1 cellular context compared by ENCODE assay signal in genomic region chr2:164711246-164712138, GRCh38.
TF ChIP-seq lines count a peak whose summit lies in the region.

No MANE protein-coding gene starts in this region.

TF ChIP-seq in HepG2, 621 proteins besides CTCF, POLR2A, EP300 and RAD21 (continued from another document and continues in another):
- TF ChIP-seq, protein P1, sequence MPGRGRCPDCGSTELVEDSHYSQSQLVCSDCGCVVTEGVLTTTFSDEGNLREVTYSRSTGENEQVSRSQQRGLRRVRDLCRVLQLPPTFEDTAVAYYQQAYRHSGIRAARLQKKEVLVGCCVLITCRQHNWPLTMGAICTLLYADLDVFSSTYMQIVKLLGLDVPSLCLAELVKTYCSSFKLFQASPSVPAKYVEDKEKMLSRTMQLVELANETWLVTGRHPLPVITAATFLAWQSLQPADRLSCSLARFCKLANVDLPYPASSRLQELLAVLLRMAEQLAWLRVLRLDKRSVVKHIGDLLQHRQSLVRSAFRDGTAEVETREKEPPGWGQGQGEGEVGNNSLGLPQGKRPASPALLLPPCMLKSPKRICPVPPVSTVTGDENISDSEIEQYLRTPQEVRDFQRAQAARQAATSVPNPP (CRISPR knock-in tag; IDR thresholded peaks at IDR 0.05) = no peak
- TF ChIP-seq, protein P2, sequence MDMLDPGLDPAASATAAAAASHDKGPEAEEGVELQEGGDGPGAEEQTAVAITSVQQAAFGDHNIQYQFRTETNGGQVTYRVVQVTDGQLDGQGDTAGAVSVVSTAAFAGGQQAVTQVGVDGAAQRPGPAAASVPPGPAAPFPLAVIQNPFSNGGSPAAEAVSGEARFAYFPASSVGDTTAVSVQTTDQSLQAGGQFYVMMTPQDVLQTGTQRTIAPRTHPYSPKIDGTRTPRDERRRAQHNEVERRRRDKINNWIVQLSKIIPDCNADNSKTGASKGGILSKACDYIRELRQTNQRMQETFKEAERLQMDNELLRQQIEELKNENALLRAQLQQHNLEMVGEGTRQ (IDR thresholded peaks at IDR 0.05; ENCODE audit: low read depth, low read length) = no peak
- TF ChIP-seq, protein P2 (CRISPR knock-in tag; IDR thresholded peaks at IDR 0.05; ENCODE audit: borderline replicate concordance) = no peak
- TF ChIP-seq ZNF20 (CRISPR knock-in tag; IDR thresholded peaks at IDR 0.05) = no peak
- no peak for TF ChIP-seq ZNF7 (CRISPR knock-in tag; IDR thresholded peaks at IDR 0.05)
- TF ChIP-seq GATAD1 (CRISPR knock-in tag; IDR thresholded peaks at IDR 0.05) = no peak
- TF ChIP-seq, protein P3, sequence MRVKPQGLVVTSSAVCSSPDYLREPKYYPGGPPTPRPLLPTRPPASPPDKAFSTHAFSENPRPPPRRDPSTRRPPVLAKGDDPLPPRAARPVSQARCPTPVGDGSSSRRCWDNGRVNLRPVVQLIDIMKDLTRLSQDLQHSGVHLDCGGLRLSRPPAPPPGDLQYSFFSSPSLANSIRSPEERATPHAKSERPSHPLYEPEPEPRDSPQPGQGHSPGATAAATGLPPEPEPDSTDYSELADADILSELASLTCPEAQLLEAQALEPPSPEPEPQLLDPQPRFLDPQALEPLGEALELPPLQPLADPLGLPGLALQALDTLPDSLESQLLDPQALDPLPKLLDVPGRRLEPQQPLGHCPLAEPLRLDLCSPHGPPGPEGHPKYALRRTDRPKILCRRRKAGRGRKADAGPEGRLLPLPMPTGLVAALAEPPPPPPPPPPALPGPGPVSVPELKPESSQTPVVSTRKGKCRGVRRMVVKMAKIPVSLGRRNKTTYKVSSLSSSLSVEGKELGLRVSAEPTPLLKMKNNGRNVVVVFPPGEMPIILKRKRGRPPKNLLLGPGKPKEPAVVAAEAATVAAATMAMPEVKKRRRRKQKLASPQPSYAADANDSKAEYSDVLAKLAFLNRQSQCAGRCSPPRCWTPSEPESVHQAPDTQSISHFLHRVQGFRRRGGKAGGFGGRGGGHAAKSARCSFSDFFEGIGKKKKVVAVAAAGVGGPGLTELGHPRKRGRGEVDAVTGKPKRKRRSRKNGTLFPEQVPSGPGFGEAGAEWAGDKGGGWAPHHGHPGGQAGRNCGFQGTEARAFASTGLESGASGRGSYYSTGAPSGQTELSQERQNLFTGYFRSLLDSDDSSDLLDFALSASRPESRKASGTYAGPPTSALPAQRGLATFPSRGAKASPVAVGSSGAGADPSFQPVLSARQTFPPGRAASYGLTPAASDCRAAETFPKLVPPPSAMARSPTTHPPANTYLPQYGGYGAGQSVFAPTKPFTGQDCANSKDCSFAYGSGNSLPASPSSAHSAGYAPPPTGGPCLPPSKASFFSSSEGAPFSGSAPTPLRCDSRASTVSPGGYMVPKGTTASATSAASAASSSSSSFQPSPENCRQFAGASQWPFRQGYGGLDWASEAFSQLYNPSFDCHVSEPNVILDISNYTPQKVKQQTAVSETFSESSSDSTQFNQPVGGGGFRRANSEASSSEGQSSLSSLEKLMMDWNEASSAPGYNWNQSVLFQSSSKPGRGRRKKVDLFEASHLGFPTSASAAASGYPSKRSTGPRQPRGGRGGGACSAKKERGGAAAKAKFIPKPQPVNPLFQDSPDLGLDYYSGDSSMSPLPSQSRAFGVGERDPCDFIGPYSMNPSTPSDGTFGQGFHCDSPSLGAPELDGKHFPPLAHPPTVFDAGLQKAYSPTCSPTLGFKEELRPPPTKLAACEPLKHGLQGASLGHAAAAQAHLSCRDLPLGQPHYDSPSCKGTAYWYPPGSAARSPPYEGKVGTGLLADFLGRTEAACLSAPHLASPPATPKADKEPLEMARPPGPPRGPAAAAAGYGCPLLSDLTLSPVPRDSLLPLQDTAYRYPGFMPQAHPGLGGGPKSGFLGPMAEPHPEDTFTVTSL (CRISPR knock-in tag; IDR thresholded peaks at IDR 0.05; ENCODE audit: borderline replicate concordance) = peak; percentile 53; the same call in 1 of the 2 replicates
- TF ChIP-seq CENPT (CRISPR knock-in tag; IDR thresholded peaks at IDR 0.05; ENCODE audit: low read depth) = no peak
- TF ChIP-seq HNRNPUL1 (IDR thresholded peaks at IDR 0.05; ENCODE audit: low read depth, low read length) = peak; percentile 98
- no peak for TF ChIP-seq AGO1 (IDR thresholded peaks at IDR 0.05; ENCODE audit: low read depth, low read length, poor library complexity, severe bottlenecking)
- TF ChIP-seq, protein P4, sequence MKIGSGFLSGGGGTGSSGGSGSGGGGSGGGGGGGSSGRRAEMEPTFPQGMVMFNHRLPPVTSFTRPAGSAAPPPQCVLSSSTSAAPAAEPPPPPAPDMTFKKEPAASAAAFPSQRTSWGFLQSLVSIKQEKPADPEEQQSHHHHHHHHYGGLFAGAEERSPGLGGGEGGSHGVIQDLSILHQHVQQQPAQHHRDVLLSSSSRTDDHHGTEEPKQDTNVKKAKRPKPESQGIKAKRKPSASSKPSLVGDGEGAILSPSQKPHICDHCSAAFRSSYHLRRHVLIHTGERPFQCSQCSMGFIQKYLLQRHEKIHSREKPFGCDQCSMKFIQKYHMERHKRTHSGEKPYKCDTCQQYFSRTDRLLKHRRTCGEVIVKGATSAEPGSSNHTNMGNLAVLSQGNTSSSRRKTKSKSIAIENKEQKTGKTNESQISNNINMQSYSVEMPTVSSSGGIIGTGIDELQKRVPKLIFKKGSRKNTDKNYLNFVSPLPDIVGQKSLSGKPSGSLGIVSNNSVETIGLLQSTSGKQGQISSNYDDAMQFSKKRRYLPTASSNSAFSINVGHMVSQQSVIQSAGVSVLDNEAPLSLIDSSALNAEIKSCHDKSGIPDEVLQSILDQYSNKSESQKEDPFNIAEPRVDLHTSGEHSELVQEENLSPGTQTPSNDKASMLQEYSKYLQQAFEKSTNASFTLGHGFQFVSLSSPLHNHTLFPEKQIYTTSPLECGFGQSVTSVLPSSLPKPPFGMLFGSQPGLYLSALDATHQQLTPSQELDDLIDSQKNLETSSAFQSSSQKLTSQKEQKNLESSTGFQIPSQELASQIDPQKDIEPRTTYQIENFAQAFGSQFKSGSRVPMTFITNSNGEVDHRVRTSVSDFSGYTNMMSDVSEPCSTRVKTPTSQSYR (CRISPR knock-in tag; IDR thresholded peaks at IDR 0.05; ENCODE audit: borderline replicate concordance) = no peak
- TF ChIP-seq, protein P5, sequence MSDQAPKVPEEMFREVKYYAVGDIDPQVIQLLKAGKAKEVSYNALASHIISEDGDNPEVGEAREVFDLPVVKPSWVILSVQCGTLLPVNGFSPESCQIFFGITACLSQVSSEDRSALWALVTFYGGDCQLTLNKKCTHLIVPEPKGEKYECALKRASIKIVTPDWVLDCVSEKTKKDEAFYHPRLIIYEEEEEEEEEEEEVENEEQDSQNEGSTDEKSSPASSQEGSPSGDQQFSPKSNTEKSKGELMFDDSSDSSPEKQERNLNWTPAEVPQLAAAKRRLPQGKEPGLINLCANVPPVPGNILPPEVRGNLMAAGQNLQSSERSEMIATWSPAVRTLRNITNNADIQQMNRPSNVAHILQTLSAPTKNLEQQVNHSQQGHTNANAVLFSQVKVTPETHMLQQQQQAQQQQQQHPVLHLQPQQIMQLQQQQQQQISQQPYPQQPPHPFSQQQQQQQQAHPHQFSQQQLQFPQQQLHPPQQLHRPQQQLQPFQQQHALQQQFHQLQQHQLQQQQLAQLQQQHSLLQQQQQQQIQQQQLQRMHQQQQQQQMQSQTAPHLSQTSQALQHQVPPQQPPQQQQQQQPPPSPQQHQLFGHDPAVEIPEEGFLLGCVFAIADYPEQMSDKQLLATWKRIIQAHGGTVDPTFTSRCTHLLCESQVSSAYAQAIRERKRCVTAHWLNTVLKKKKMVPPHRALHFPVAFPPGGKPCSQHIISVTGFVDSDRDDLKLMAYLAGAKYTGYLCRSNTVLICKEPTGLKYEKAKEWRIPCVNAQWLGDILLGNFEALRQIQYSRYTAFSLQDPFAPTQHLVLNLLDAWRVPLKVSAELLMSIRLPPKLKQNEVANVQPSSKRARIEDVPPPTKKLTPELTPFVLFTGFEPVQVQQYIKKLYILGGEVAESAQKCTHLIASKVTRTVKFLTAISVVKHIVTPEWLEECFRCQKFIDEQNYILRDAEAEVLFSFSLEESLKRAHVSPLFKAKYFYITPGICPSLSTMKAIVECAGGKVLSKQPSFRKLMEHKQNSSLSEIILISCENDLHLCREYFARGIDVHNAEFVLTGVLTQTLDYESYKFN (CRISPR knock-in tag; conservative IDR thresholded peaks at IDR 0.05) = peak; percentile 94
- TF ChIP-seq, protein P6, sequence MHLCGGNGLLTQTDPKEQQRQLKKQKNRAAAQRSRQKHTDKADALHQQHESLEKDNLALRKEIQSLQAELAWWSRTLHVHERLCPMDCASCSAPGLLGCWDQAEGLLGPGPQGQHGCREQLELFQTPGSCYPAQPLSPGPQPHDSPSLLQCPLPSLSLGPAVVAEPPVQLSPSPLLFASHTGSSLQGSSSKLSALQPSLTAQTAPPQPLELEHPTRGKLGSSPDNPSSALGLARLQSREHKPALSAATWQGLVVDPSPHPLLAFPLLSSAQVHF (CRISPR knock-in tag; IDR thresholded peaks at IDR 0.05) = no peak
- TF ChIP-seq ZBTB20 (CRISPR knock-in tag; IDR thresholded peaks at IDR 0.05; ENCODE audit: borderline replicate concordance, low read depth) = no peak
- no peak for TF ChIP-seq U2AF2 (IDR thresholded peaks at IDR 0.05; ENCODE audit: low read depth, low read length)
- no peak for TF ChIP-seq AKAP8 (CRISPR knock-in tag; IDR thresholded peaks at IDR 0.05)
- TF ChIP-seq CREM (IDR thresholded peaks at IDR 0.05) = peak; percentile 70
- no peak for TF ChIP-seq CREM (CRISPR knock-in tag; IDR thresholded peaks at IDR 0.05)
- TF ChIP-seq, protein P7, sequence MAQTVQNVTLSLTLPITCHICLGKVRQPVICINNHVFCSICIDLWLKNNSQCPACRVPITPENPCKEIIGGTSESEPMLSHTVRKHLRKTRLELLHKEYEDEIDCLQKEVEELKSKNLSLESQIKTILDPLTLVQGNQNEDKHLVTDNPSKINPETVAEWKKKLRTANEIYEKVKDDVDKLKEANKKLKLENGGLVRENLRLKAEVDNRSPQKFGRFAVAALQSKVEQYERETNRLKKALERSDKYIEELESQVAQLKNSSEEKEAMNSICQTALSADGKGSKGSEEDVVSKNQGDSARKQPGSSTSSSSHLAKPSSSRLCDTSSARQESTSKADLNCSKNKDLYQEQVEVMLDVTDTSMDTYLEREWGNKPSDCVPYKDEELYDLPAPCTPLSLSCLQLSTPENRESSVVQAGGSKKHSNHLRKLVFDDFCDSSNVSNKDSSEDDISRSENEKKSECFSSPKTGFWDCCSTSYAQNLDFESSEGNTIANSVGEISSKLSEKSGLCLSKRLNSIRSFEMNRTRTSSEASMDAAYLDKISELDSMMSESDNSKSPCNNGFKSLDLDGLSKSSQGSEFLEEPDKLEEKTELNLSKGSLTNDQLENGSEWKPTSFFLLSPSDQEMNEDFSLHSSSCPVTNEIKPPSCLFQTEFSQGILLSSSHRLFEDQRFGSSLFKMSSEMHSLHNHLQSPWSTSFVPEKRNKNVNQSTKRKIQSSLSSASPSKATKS (CRISPR knock-in tag; IDR thresholded peaks at IDR 0.05) = no peak
- TF ChIP-seq CEBPZ (IDR thresholded peaks at IDR 0.05; ENCODE audit: low read length) = no peak
- TF ChIP-seq FOXM1 (CRISPR knock-in tag; IDR thresholded peaks at IDR 0.05) = no peak
- TF ChIP-seq REXO4 (CRISPR knock-in tag; IDR thresholded peaks at IDR 0.05; ENCODE audit: borderline replicate concordance) = no peak
- no peak for TF ChIP-seq RARG (CRISPR knock-in tag; IDR thresholded peaks at IDR 0.05; ENCODE audit: low read depth)
- no peak for TF ChIP-seq KMT2A (CRISPR knock-in tag; IDR thresholded peaks at IDR 0.05)
- TF ChIP-seq ARHGAP35 (CRISPR knock-in tag; IDR thresholded peaks at IDR 0.05; ENCODE audit: borderline replicate concordance) = no peak
- no peak for TF ChIP-seq ETV5 (CRISPR knock-in tag; IDR thresholded peaks at IDR 0.05; ENCODE audit: borderline replicate concordance)
- TF ChIP-seq RXRB (CRISPR knock-in tag; IDR thresholded peaks at IDR 0.05; ENCODE audit: borderline replicate concordance) = peak; percentile 36
- TF ChIP-seq HIVEP1 (CRISPR knock-in tag; IDR thresholded peaks at IDR 0.05) = no peak
- TF ChIP-seq ZNF232 (CRISPR knock-in tag; IDR thresholded peaks at IDR 0.05; ENCODE audit: borderline replicate concordance) = no peak
- no peak for TF ChIP-seq NCOA5 (CRISPR knock-in tag; IDR thresholded peaks at IDR 0.05)
- no peak for TF ChIP-seq IRF9 (CRISPR knock-in tag; IDR thresholded peaks at IDR 0.05; ENCODE audit: borderline replicate concordance)
- no peak for TF ChIP-seq ZNF629 (CRISPR knock-in tag; conservative IDR thresholded peaks at IDR 0.05)
- TF ChIP-seq ZSCAN29 (CRISPR knock-in tag; conservative IDR thresholded peaks at IDR 0.05) = no peak
- no peak for TF ChIP-seq ZNF766 (CRISPR knock-in tag; IDR thresholded peaks at IDR 0.05; ENCODE audit: borderline replicate concordance)
- no peak for TF ChIP-seq KLF15 (CRISPR knock-in tag; IDR thresholded peaks at IDR 0.05; ENCODE audit: borderline replicate concordance)
- TF ChIP-seq ZNF44 (CRISPR knock-in tag; IDR thresholded peaks at IDR 0.05) = no peak
- no peak for TF ChIP-seq FIP1L1 (IDR thresholded peaks at IDR 0.05; ENCODE audit: borderline replicate concordance, insufficient read depth, low read depth, low read length)
- TF ChIP-seq ZNF552 (CRISPR knock-in tag; IDR thresholded peaks at IDR 0.05; ENCODE audit: borderline replicate concordance) = no peak
